Comparison of ENCODE assay signal across 8 cellular contexts in the genomic region with DNA sequence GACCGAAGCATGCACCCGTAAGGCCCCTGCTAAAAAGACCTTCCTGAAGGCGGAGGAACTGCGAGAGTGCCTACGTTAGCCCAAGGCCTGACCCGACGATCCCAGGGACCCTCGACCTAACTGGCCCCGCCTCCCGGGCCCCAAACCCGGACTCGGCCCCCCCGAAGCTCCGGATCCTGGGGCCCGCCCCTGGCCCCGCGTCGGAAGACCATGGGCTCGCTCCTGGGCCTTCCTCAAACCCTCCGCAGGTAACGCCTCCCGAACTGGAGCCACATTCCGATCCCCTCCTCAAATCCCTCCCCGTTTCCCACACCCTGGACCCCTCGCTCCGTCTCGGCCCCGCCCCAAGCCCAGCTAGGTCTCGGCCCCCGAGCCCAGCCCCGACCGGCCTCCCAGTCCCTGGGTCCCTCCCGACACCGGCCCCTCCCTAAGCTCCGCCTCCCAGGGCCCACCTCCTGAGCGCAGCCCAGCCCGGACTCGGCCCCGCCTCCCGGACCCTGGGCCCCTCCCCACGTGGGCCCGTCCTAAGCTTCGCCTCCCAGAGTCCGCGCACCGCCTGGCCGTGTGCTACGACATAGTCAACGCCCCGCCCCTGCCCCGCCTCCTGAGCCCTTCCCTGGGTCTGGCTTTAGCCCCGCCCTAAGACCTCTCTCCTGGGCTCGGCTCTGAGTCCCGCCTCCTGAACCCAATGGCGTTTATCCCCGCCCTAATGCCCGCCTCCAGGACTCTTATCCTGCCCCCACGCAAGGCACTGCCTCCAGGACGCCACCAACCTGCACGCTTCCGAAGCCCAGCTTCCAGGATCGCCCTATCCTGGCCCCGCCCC. TPM values are rescaled to one million over a fixed set of nuclear protein-coding genes. Genes with fewer than 3 reads are reported as not detected.
A peak's percentile ranks its signal among the peaks of the same experiment; 100 is the strongest.
DNase-seq lines count a peak whose midpoint lies in the region; FAIRE-seq and TF ChIP-seq lines count a peak whose summit lies in the region.
"Not testable (repeated sequence)": the region's sequence is repeated elsewhere in the genome, so short reads cannot be mapped to it uniquely, and the experiment has no call there.

No MANE protein-coding gene starts in this region.

- H3K36me3 ChIP-seq in skeletal muscle satellite cell (ENCODE audit: insufficient read depth, low read length); urinary bladder (ENCODE audit: insufficient read depth): not testable (repeated sequence)

- H3K4me1 ChIP-seq in skeletal muscle satellite cell (ENCODE audit: control insufficient read depth, insufficient read depth, low read length); urinary bladder (ENCODE audit: insufficient read depth): not testable (repeated sequence)

- peak overlapping the region; percentile 85 for H3K9ac ChIP-seq in skeletal muscle satellite cell (ENCODE audit: low read depth, low read length)

- H3K36me3 Mint-ChIP-seq in IgD-negative memory B cell; activated T-cell treated with anti-CD3 and anti-CD28 coated beads, Interleukin-2, amount 50 U/mL, for 24 hours (ENCODE audit: low read depth): not testable (repeated sequence)

- not testable (repeated sequence) for TF ChIP-seq CTCF in RWPE1 (conservative IDR thresholded peaks at IDR 0.05; ENCODE audit: low read depth)

- H3K9me3 ChIP-seq in skeletal muscle satellite cell (replicated peaks; ENCODE audit: low read length) = not testable (repeated sequence)

- not testable (repeated sequence) for H3K9me3 Mint-ChIP-seq in IgD-negative memory B cell; activated T-cell treated with anti-CD3 and anti-CD28 coated beads, Interleukin-2, amount 50 U/mL, for 24 hours

- peak overlapping the region; percentile 88 for H3K27ac ChIP-seq in RWPE1
- peak overlapping the region; percentile 92 for H3K27ac ChIP-seq in urinary bladder (ENCODE audit: low read depth)

- peak overlapping the region; percentile 93 to 100 (median 99) for H3K27ac Mint-ChIP-seq in IgD-negative memory B cell
- H3K27ac Mint-ChIP-seq in activated T-cell treated with anti-CD3 and anti-CD28 coated beads, Interleukin-2, amount 50 U/mL, for 24 hours = peak overlapping the region; percentile 99

- POLR2A ChIA-PET in RWPE1 (lab: Yijun Ruan, JAX; ENCODE audit: low non-redundant PET) = not testable (repeated sequence)

- H3K4me2 ChIP-seq in skeletal muscle satellite cell (ENCODE audit: low read length) = peak overlapping the region; percentile 90

- WGBS in urinary bladder = 1% methylated on average over 57 of the region's 63 CpGs

- CTCF ChIA-PET in RWPE1 (lab: Yijun Ruan, JAX) = not testable (repeated sequence)

- peak; percentile 51 for FAIRE-seq in GM18507 (lab: Jason Lieb, UNC)

- not testable (repeated sequence) for H3K27me3 ChIP-seq in skeletal muscle satellite cell (ENCODE audit: control insufficient read depth, insufficient read depth, low read length)

- H3K4me3 ChIP-seq in skeletal muscle satellite cell (ENCODE audit: low read length) (peak overlapping the region; percentile 79), urinary bladder (ENCODE audit: low read depth, low read length) (peak overlapping the region; percentile 53)

- peak overlapping the region; percentile 92 to 100 (median 98) for H3K4me3 Mint-ChIP-seq in IgD-negative memory B cell
- peak overlapping the region; percentile 85 for H3K4me3 Mint-ChIP-seq in activated T-cell treated with anti-CD3 and anti-CD28 coated beads, Interleukin-2, amount 50 U/mL, for 24 hours

- H3K27me3 Mint-ChIP-seq in IgD-negative memory B cell; activated T-cell treated with anti-CD3 and anti-CD28 coated beads, Interleukin-2, amount 50 U/mL, for 24 hours: not testable (repeated sequence)

- DNase-seq in GM18507 (ENCODE audit: extremely low spot score, insufficient read length, low read depth) = not testable (repeated sequence)
- DNase-seq in RWPE1 (ENCODE audit: low spot score) (peak; percentile 80), kidney tubule cell (ENCODE audit: low spot score) (peak; percentile 97)
- DNase-seq in activated T-cell treated with anti-CD3 and anti-CD28 coated beads, Interleukin-2, amount 50 U/mL, for 24 hours = peak; percentile 98
- DNase-seq in effector CD8-positive, alpha-beta T cell (lab: John Stamatoyannopoulos, UW) = peak; percentile 90

- not testable (repeated sequence) for H3K4me1 Mint-ChIP-seq in IgD-negative memory B cell
- H3K4me1 Mint-ChIP-seq in activated T-cell treated with anti-CD3 and anti-CD28 coated beads, Interleukin-2, amount 50 U/mL, for 24 hours (ENCODE audit: low read depth) = peaks cover 22% of the 10 kb centered on the region

RNA-seq across cellular contexts. Expression of gene FAM90A26, which starts 17.8 kb away (rescaled TPM):
- polyA plus RNA-seq in IgD-negative memory B cell (not detected), urinary bladder (not detected)
- total RNA-seq in skeletal muscle satellite cell (2012; rRNA removed) = not detected in 2 replicates
- total RNA-seq in urinary bladder = not detected

RNA-seq across cellular contexts. Expression of gene USP17L10, which starts 58.1 kb away (rescaled TPM):
- polyA plus RNA-seq in IgD-negative memory B cell (not detected), urinary bladder (not detected)
- total RNA-seq in skeletal muscle satellite cell (2012; rRNA removed) = not detected in 2 replicates
- not detected for total RNA-seq in urinary bladder
